In the genomic region with DNA sequence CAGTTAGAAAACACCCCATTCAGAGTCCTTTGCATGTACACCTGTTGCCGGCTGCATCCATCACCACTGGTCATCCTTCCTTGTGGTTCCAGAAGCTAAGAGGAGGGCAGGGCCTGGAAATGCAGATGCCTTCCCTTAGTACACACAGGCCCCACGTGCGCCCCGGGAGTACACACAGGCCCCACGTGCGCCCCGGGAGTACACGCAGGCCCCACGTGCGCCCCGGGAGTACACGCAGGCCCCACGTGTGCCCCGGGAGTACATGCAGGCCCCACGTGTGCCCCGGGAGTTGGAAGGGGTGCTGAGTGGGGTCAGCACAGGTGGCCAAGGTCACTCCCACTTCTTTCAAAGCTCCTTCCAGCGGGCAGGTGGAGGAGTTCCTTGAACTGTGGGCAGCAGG, we compare ENCODE assay signal across 34 cellular contexts.
DNase-seq lines count a peak whose midpoint lies in the region; ATAC-seq, FAIRE-seq and TF ChIP-seq lines count a peak whose summit lies in the region.
"Had no signal": no experiment of that assay in that cellular context is flagged by ENCODE, and none has a peak within 500 bp of the region (broad histone marks: within the 10 kb centered on the region; RNA-seq: fewer than 3 reads in every experiment).

No MANE protein-coding gene starts in this region.

- H3K56ac ChIP-seq in H1 (replicated peaks; ENCODE audit: insufficient read length, low read depth, low read length), result no peak overlapping the region

- H3K4me3 ChIP-seq in right cardiac atrium (ENCODE audit: low read length) (no peak overlapping the region), right atrium auricular region (no peak overlapping the region), HepG2 (replicated peaks in 1 of 3; ENCODE audit: insufficient read depth in 1 of 3, low read depth in 2 of 3, low read length in 3 of 3) (no peak overlapping the region), right lobe of liver (no peak overlapping the region), H1 (ENCODE audit: extremely low read depth in 1 of 4, insufficient read depth in 2 of 4, low read depth in 3 of 4, low read length in 4 of 4) (no peak overlapping the region), neuronal stem cell (ENCODE audit: low read length in 2 of 2) (no peak overlapping the region), hepatocyte (no peak overlapping the region)
- H3K4me3 ChIP-seq: A549; BLaER1; BLaER1 treated with 17β-estradiol and CSF1 and Interleukin-3, amounts not matched to agents 10 nM and 100 nM had no signal

- H3K9me3 ChIP-seq in right cardiac atrium (ENCODE audit: control insufficient read depth, low read length), result no peaks in the 10 kb centered on the region
- no peaks in the 10 kb centered on the region for H3K9me3 ChIP-seq in right atrium auricular region
- H3K9me3 ChIP-seq in HepG2 (ENCODE audit: low read length), result no peaks in the 10 kb centered on the region
- no peaks in the 10 kb centered on the region for H3K9me3 ChIP-seq in right lobe of liver
- no peaks in the 10 kb centered on the region for H3K9me3 ChIP-seq in H1 (ENCODE audit: insufficient read depth in 2 of 2, low read depth in 1 of 2, low read length in 1 of 2)
- H3K9me3 ChIP-seq in neuronal stem cell (replicated peaks in 1 of 2; ENCODE audit: control insufficient read depth in 2 of 2, insufficient read depth in 1 of 2, low read depth in 1 of 2, low read length in 2 of 2), result peaks cover 0 to 2% of the 10 kb centered on the region in 2 donors
- no peaks in the 10 kb centered on the region for H3K9me3 ChIP-seq in hepatocyte (ENCODE audit: low read depth)
- H3K9me3 ChIP-seq: A549, BLaER1, Caco-2 had no signal

- peak in 2 of 3 donors; percentile 13 to 17 for DNase-seq in right cardiac atrium
- no peak for DNase-seq in right atrium auricular region (ENCODE audit: low spot score)
- DNase-seq in HepG2 (ENCODE audit: low spot score), result no peak
- DNase-seq in right lobe of liver, result no peak
- no peak for DNase-seq in H1 (ENCODE audit: low read depth in 1 of 2, low spot score in 2 of 2)
- no peak for DNase-seq in neuronal stem cell (ENCODE audit: low spot score)
- no peak for DNase-seq in hepatocyte (ENCODE audit: low spot score)
- DNase-seq in COR-L47 (lab: John Stamatoyannopoulos, UW), result no peak
- DNase-seq: 8988T; ACHN; AML-193; BE2C; C1 segment of cervical spinal cord; Caco-2; Calu3; CD4-positive, alpha-beta memory T cell; CD4-positive, alpha-beta T cell; CD4-positive, CD25-positive, alpha-beta regulatory T cell; CD8-positive, alpha-beta memory T cell; CD8-positive, alpha-beta T cell; DMS 273 treated with DMSO at 0.1 percent for 48 hours; DMS153; DMS53; DMS79; DMS79 treated with DMSO at 0.1 percent for 48 hours; DND-41; EL had no signal

- H3K79me2 ChIP-seq in HepG2 (ENCODE audit: insufficient read depth, low read length) (no peaks in the 10 kb centered on the region), H1 (ENCODE audit: control insufficient read depth in 1 of 2, insufficient read depth in 2 of 2, low read length in 2 of 2) (peaks cover 0 to 2% of the 10 kb centered on the region in 2 experiments; a peak in 1 of 4 replicates), hepatocyte (no peaks in the 10 kb centered on the region)

- H2AK5ac ChIP-seq in H1 (ENCODE audit: low read depth, low read length), result no peak overlapping the region
- H2AK5ac ChIP-seq in neuronal stem cell (ENCODE audit: low read depth, low read length), result no peak overlapping the region

- H2BK20ac ChIP-seq in H1 (ENCODE audit: low read length), result no peak overlapping the region

- FAIRE-seq in HepG2 (lab: Jason Lieb, UNC) (no peak), H1 (lab: Jason Lieb, UNC) (no peak)
- FAIRE-seq: A204.1, A549, D721Med had no signal

- no TSS peak for BruUV-seq in HepG2 (replicated peaks; lab: Mats Ljungman, UMichigan)

- no peak overlapping the region for H4K5ac ChIP-seq in H1 (ENCODE audit: insufficient read length, low read depth, low read length)

- H2BK5ac ChIP-seq in H1 (ENCODE audit: low read depth, low read length) (no peak overlapping the region), neuronal stem cell (ENCODE audit: low read length) (no peak overlapping the region)

- H3K4me2 ChIP-seq in HepG2 (ENCODE audit: low read depth, low read length), result no peak overlapping the region
- no peak overlapping the region for H3K4me2 ChIP-seq in H1 (ENCODE audit: insufficient read depth in 1 of 2, low read depth in 2 of 2, low read length in 2 of 2)
- no peak overlapping the region for H3K4me2 ChIP-seq in neuronal stem cell (ENCODE audit: insufficient read depth, low read length, poor library complexity, severe bottlenecking)
- H3K4me2 ChIP-seq in hepatocyte, result no peak overlapping the region
- H3K4me2 ChIP-seq: A549; BLaER1; BLaER1 treated with 17β-estradiol and CSF1 and Interleukin-3, amounts not matched to agents 10 nM and 100 nM had no signal

- in situ Hi-C loops in HepG2 (cut with HindIII; ENCODE audit: extremely low pct_ligation_motif_present, low pct_unique_long_range_greater_than_20kb), result no loop called here

- 94% methylated on average over 17 of the region's 17 CpGs for WGBS in right cardiac atrium
- WGBS in HepG2 (ENCODE audit: low lambda C conversion rate), result 89% methylated on average over 5 of the region's 17 CpGs
- WGBS in right lobe of liver (ENCODE audit: insufficient coverage, low coverage, low lambda C conversion rate, missing lambda C conversion rate), result 65% methylated on average over 2 of the region's 17 CpGs
- WGBS in H1 (ENCODE audit: extremely low coverage in 1 of 2, insufficient coverage in 1 of 2, insufficient read length in 1 of 2, insufficient replicate concordance in 2 of 2, low coverage in 1 of 2, low lambda C conversion rate in 2 of 2, missing lambda C conversion rate in 1 of 2), 2 experiments, result 90% methylated on average over 17 of the region's 17 CpGs; no CpG with 5 or more reads in 1 of the 2 experiments
- no CpG with 5 or more reads among the region's 17 CpGs for WGBS in neuronal stem cell (ENCODE audit: extremely low coverage in 2 of 2, insufficient read length in 2 of 2, insufficient replicate concordance in 1 of 2), 2 donors
- WGBS in hepatocyte (ENCODE audit: low lambda C conversion rate, missing lambda C conversion rate), result 97% methylated on average over 13 of the region's 17 CpGs

- no peak overlapping the region for H3K23ac ChIP-seq in H1 (ENCODE audit: insufficient read length)
- H3K23ac ChIP-seq in neuronal stem cell (ENCODE audit: low read depth, low read length, poor library complexity), result peak overlapping the region; percentile 59

- H2AFZ ChIP-seq in HepG2 (ENCODE audit: low read length), result no peak overlapping the region
- no peak overlapping the region for H2AFZ ChIP-seq in H1 (ENCODE audit: low read length)
- H2AFZ ChIP-seq in neuronal stem cell (ENCODE audit: low read length), result no peak overlapping the region
- H2AFZ ChIP-seq in hepatocyte, result no peak overlapping the region

- TF ChIP-seq RAD21 in HepG2 (CRISPR knock-in tag; IDR thresholded peaks at IDR 0.05) (no peak), H1 (IDR thresholded peaks at IDR 0.05 in 1 of 2, conservative IDR thresholded peaks at IDR 0.05 in 1 of 2; ENCODE audit: low read depth in 2 of 2, low read length in 2 of 2) (no peak)

- no peaks in the 10 kb centered on the region for H3K4me1 ChIP-seq in right cardiac atrium (ENCODE audit: control insufficient read depth, insufficient read depth, low read length)
- H3K4me1 ChIP-seq in right atrium auricular region, result no peaks in the 10 kb centered on the region
- peaks cover 26% of the 10 kb centered on the region for H3K4me1 ChIP-seq in HepG2 (ENCODE audit: insufficient read depth, low read length)
- H3K4me1 ChIP-seq in right lobe of liver, result no peaks in the 10 kb centered on the region
- H3K4me1 ChIP-seq in H1 (replicated peaks in 1 of 4; ENCODE audit: control insufficient read depth in 3 of 4, insufficient read depth in 4 of 4, low read length in 3 of 4), result peaks cover 0 to 4% (median 2%) of the 10 kb centered on the region in 4 experiments; a peak in 3 of 7 replicates
- no peaks in the 10 kb centered on the region for H3K4me1 ChIP-seq in neuronal stem cell (ENCODE audit: control insufficient read depth in 2 of 2, insufficient read depth in 1 of 2, low read depth in 1 of 2, low read length in 2 of 2)
- H3K4me1 ChIP-seq in hepatocyte (ENCODE audit: insufficient read depth), result no peaks in the 10 kb centered on the region
- H3K4me1 ChIP-seq: A549, BE2C, Caco-2 had no signal

- H4K20me1 ChIP-seq in HepG2 (ENCODE audit: insufficient read depth, low read length) (no peaks in the 10 kb centered on the region), H1 (replicated peaks in 1 of 2; ENCODE audit: control insufficient read depth in 1 of 2, insufficient read depth in 2 of 2, low read length in 2 of 2) (peaks cover 0 to 7% of the 10 kb centered on the region in 2 experiments), hepatocyte (ENCODE audit: insufficient read depth, poor library complexity, severe bottlenecking) (no peaks in the 10 kb centered on the region)
- H4K20me1 ChIP-seq: BLaER1 had no signal

- no peak for TF ChIP-seq CTCF in right atrium auricular region (IDR thresholded peaks at IDR 0.05)
- TF ChIP-seq CTCF in HepG2 (CRISPR knock-in tag; IDR thresholded peaks at IDR 0.05), result no peak
- TF ChIP-seq CTCF in right lobe of liver (IDR thresholded peaks at IDR 0.05), result no peak
- TF ChIP-seq CTCF in H1 (IDR thresholded peaks at IDR 0.05; ENCODE audit: control extremely low read depth in 1 of 3, insufficient read depth in 1 of 3, low read depth in 1 of 3, low read length in 3 of 3), result no peak
- TF ChIP-seq CTCF in hepatocyte (IDR thresholded peaks at IDR 0.05; ENCODE audit: poor library complexity), result no peak

- H3K79me1 ChIP-seq in H1 (ENCODE audit: low read depth, low read length) (no peaks in the 10 kb centered on the region), neuronal stem cell (ENCODE audit: low read depth, low read length) (peaks cover 6% of the 10 kb centered on the region)

- TF ChIP-seq POLR2A in HepG2 (IDR thresholded peaks at IDR 0.05; ENCODE audit: insufficient read depth in 1 of 2, low read depth in 2 of 2, low read length in 2 of 2) (no peak), right lobe of liver (IDR thresholded peaks at IDR 0.05) (no peak), H1 (IDR thresholded peaks at IDR 0.05; ENCODE audit: control extremely low read depth in 1 of 2, low read depth in 2 of 2, low read length in 2 of 2) (no peak)

- H4K91ac ChIP-seq in H1 (replicated peaks; ENCODE audit: insufficient read length, low read length), result no peak overlapping the region
- no peak overlapping the region for H4K91ac ChIP-seq in neuronal stem cell (ENCODE audit: low read depth, low read length, poor library complexity)

- no peaks in the 10 kb centered on the region for H3K9me2 ChIP-seq in hepatocyte (replicated peaks; ENCODE audit: insufficient read depth)

- H2BK12ac ChIP-seq in H1 (ENCODE audit: low read depth, low read length) (no peak overlapping the region), neuronal stem cell (ENCODE audit: low read length) (no peak overlapping the region)

- H3K4ac ChIP-seq in H1 (replicated peaks; ENCODE audit: insufficient read length, low read depth, low read length), result no peak overlapping the region
- no peak overlapping the region for H3K4ac ChIP-seq in neuronal stem cell (ENCODE audit: low read length)

- no peak overlapping the region for H3K14ac ChIP-seq in H1 (ENCODE audit: insufficient read length)
- H3K14ac ChIP-seq in neuronal stem cell (ENCODE audit: low read length), result no peak overlapping the region

- H2BK15ac ChIP-seq in H1 (ENCODE audit: low read length), result no peak overlapping the region
- no peak overlapping the region for H2BK15ac ChIP-seq in neuronal stem cell (ENCODE audit: low read length)

- no peak overlapping the region for H3K18ac ChIP-seq in H1 (ENCODE audit: extremely low read depth, low read length)
- H3K18ac ChIP-seq in neuronal stem cell (ENCODE audit: low read length), result peak overlapping the region; percentile 25

- POLR2A ChIA-PET in HepG2 (lab: Yijun Ruan, JAX) (no interaction called here), H1 (lab: Charles Lee; ENCODE audit: partially characterized antibody) (no interaction called here)

- intact Hi-C loops in right cardiac atrium (cut with DNase I) (no loop called here), HepG2 (cut with micrococcal nuclease; ENCODE audit: unreplicated experiment) (no loop called here), right lobe of liver (cut with DNase I) (no loop called here)

- H3K27me3 ChIP-seq in right cardiac atrium (ENCODE audit: control insufficient read depth, insufficient read depth) (no peaks in the 10 kb centered on the region), right atrium auricular region (no peaks in the 10 kb centered on the region), HepG2 (ENCODE audit: control insufficient read depth in 1 of 2, insufficient read depth in 2 of 2, low read length in 2 of 2) (peaks cover 3 to 7% of the 10 kb centered on the region in 2 experiments; a peak in 3 of 5 replicates), right lobe of liver (no peaks in the 10 kb centered on the region), H1 (replicated peaks in 1 of 4; ENCODE audit: control insufficient read depth in 3 of 4, extremely low read depth in 1 of 4, insufficient read depth in 3 of 4, low read length in 3 of 4) (no peaks in the 10 kb centered on the region), neuronal stem cell (ENCODE audit: control insufficient read depth in 3 of 3, insufficient read depth in 3 of 3, low read depth in 1 of 3, low read length in 3 of 3) (no peaks in the 10 kb centered on the region), hepatocyte (no peaks in the 10 kb centered on the region)
- H3K27me3 ChIP-seq: BE2C; BLaER1; BLaER1 treated with 17β-estradiol and CSF1 and Interleukin-3, amounts not matched to agents 10 nM and 100 nM had no signal

- no peak for TF ChIP-seq EP300 in HepG2 (IDR thresholded peaks at IDR 0.05; ENCODE audit: low read depth in 2 of 2, low read length in 2 of 2)
- TF ChIP-seq EP300 in HepG2 (CRISPR knock-in tag; IDR thresholded peaks at IDR 0.05; ENCODE audit: borderline replicate concordance), result no peak
- no peak for TF ChIP-seq EP300 in H1 (IDR thresholded peaks at IDR 0.05; ENCODE audit: borderline replicate concordance in 1 of 2, low read depth in 2 of 2, low read length in 2 of 2)

- H3K9ac ChIP-seq in HepG2 (ENCODE audit: insufficient read depth, low read depth, low read length), result no peak overlapping the region
- no peak overlapping the region for H3K9ac ChIP-seq in H1 (replicated peaks in 1 of 4; ENCODE audit: extremely low read depth in 1 of 4, low read depth in 3 of 4, low read length in 3 of 4)
- no peak overlapping the region for H3K9ac ChIP-seq in neuronal stem cell (ENCODE audit: low read depth, low read length, poor library complexity)
- H3K9ac ChIP-seq: BLaER1; BLaER1 treated with 17β-estradiol and CSF1 and Interleukin-3, amounts not matched to agents 10 nM and 100 nM had no signal

- ATAC-seq in right cardiac atrium (no peak), HepG2 (no peak), right lobe of liver (no peak)
- ATAC-seq: A549; CD8-positive, alpha-beta T cell had no signal

- H3K36me3 ChIP-seq in right atrium auricular region, result no peaks in the 10 kb centered on the region
- no peaks in the 10 kb centered on the region for H3K36me3 ChIP-seq in HepG2 (replicated peaks in 1 of 2; ENCODE audit: control insufficient read depth in 1 of 2, insufficient read depth in 2 of 2, low read length in 2 of 2)
- H3K36me3 ChIP-seq in right lobe of liver, result no peaks in the 10 kb centered on the region
- H3K36me3 ChIP-seq in H1 (ENCODE audit: control insufficient read depth in 2 of 4, insufficient read depth in 4 of 4, low read length in 3 of 4), result no peaks in the 10 kb centered on the region
- no peaks in the 10 kb centered on the region for H3K36me3 ChIP-seq in neuronal stem cell (replicated peaks in 1 of 2; ENCODE audit: control insufficient read depth in 2 of 2, insufficient read depth in 2 of 2, low read length in 2 of 2)
- H3K36me3 ChIP-seq in hepatocyte (replicated peaks; ENCODE audit: insufficient read depth, low read depth), result no peaks in the 10 kb centered on the region
- H3K36me3 ChIP-seq: BE2C; BLaER1; BLaER1 treated with 17β-estradiol and CSF1 and Interleukin-3, amounts not matched to agents 10 nM and 100 nM had no signal

- H4K8ac ChIP-seq in H1 (ENCODE audit: extremely low read depth, insufficient read depth, low read length) (peak overlapping the region; percentile 20; the same call in 1 of the 2 replicates), neuronal stem cell (ENCODE audit: low read depth, low read length) (peak overlapping the region; percentile 74)

- no peak overlapping the region for H2BK120ac ChIP-seq in H1 (replicated peaks; ENCODE audit: low read depth, low read length)
- no peak overlapping the region for H2BK120ac ChIP-seq in neuronal stem cell (ENCODE audit: low read depth, low read length)

- CTCF ChIA-PET in HepG2 (lab: Yijun Ruan, JAX; ENCODE audit: low intra/inter-chr PET ratio, low total read pairs) (no interaction called here), H1 (lab: Charles Lee; ENCODE audit: partially characterized antibody) (no interaction called here)

- H3K23me2 ChIP-seq in H1 (ENCODE audit: low read depth, low read length), result peaks cover 9% of the 10 kb centered on the region; the same call in 1 of the 2 replicates

- H3K27ac ChIP-seq in right cardiac atrium (ENCODE audit: low read length), result no peak overlapping the region
- H3K27ac ChIP-seq in right atrium auricular region, result no peak overlapping the region
- H3K27ac ChIP-seq in HepG2 (ENCODE audit: extremely low read length, insufficient read depth, low read length), result no peak overlapping the region
- H3K27ac ChIP-seq in right lobe of liver, result no peak overlapping the region
- H3K27ac ChIP-seq in H1 (ENCODE audit: low read depth, low read length), result no peak overlapping the region
- H3K27ac ChIP-seq in neuronal stem cell (replicated peaks; ENCODE audit: low read length), result no peak overlapping the region
- H3K27ac ChIP-seq in hepatocyte, result no peak overlapping the region
- H3K27ac ChIP-seq: 22Rv1; A549; BLaER1; BLaER1 treated with 17β-estradiol and CSF1 and Interleukin-3, amounts not matched to agents 10 nM and 100 nM; C4-2B had no signal

Comparison
In these comparisons a context has a peak if more than half of its experiments do, and no peak if none do; other contexts are left out.
1. DNase-seq: peak in right cardiac atrium (2 of 3); none in right atrium auricular region (single experiment), HepG2 (single experiment), right lobe of liver (0 of 3), H1 (0 of 2), neuronal stem cell (single experiment), hepatocyte (single experiment) and COR-L47 (single experiment).